8 cellular contexts compared by ENCODE assay signal in genomic region chr4:113869743-113870375, GRCh38.
DNase-seq lines count a peak whose midpoint lies in the region; ATAC-seq, FAIRE-seq and TF ChIP-seq lines count a peak whose summit lies in the region.

No MANE protein-coding gene starts in this region.

- no peak for ATAC-seq in Right ventricle myocardium superior (ENCODE audit: poor library complexity)

- H3K9me3 Mint-ChIP-seq in HFFc6 = no peaks in the 10 kb centered on the region

- H3K9me3 ChIP-seq in stomach = no peaks in the 10 kb centered on the region

- in situ Hi-C loops in GM13977 (cut with MboI; ENCODE audit: low pct_unique_long_range_greater_than_20kb, low sequenced_read_pairs, unreplicated experiment) = no loop called here

- peak; percentile 93 for FAIRE-seq in RCC 7860 (lab: Jason Lieb, UNC)

- H3K4me3 ChIP-seq in epithelial cell of esophagus (ENCODE audit: low read length) (no peak overlapping the region), stomach (no peak overlapping the region)

- intact Hi-C loops in stomach (cut with DNase I; ENCODE audit: low total_unique reads) (no loop called here), posterior vena cava (cut with DNase I) (no loop called here), Right ventricle myocardium superior (cut with DNase I) (no loop called here)

- no peaks in the 10 kb centered on the region for H3K4me1 ChIP-seq in stomach

- H3K27me3 ChIP-seq in stomach = no peaks in the 10 kb centered on the region

- H3K27ac ChIP-seq in stomach = no peak overlapping the region

- peak overlapping the region; percentile 56; the same call in 1 of the 2 replicates for H3K27ac Mint-ChIP-seq in HFFc6

- 70 to 87% (median 84%) methylated on average over 4 of the region's 4 CpGs for WGBS in stomach, 5 donors

- TF ChIP-seq EP300 in stomach (IDR thresholded peaks at IDR 0.05) = no peak

- no peak for TF ChIP-seq POLR2A in stomach (IDR thresholded peaks at IDR 0.05)

- peaks cover 5% of the 10 kb centered on the region; the same call in 1 of the 2 replicates for H3K36me3 Mint-ChIP-seq in HFFc6 (ENCODE audit: low read depth)

- H3K36me3 ChIP-seq in stomach = no peaks in the 10 kb centered on the region

- no peaks in the 10 kb centered on the region for H3K27me3 Mint-ChIP-seq in HFFc6 (ENCODE audit: insufficient read depth)

- no peak overlapping the region for H3K4me3 Mint-ChIP-seq in HFFc6

- TF ChIP-seq CTCF in GM13977 (IDR thresholded peaks at IDR 0.05; ENCODE audit: extremely low read depth, insufficient read depth, missing control alignments) (no peak), HFFc6 (IDR thresholded peaks at IDR 0.05) (no peak), epithelial cell of esophagus (IDR thresholded peaks at IDR 0.05; ENCODE audit: insufficient read depth, low read depth, low read length, missing control alignments) (no peak), stomach (IDR thresholded peaks at IDR 0.05) (no peak)

- H3K4me1 Mint-ChIP-seq in HFFc6 (ENCODE audit: low read depth) = peaks cover 45% of the 10 kb centered on the region

- peak; percentile 14 for DNase-seq in GM13977 (ENCODE audit: low spot score)
- DNase-seq in HFFc6 = peak; percentile 55
- DNase-seq in RCC 7860 (ENCODE audit: low spot score) = peak; percentile 87
- DNase-seq in epithelial cell of esophagus (ENCODE audit: low read depth) = peak; percentile 90
- peak; percentile 30 for DNase-seq in stomach
- DNase-seq in posterior vena cava (ENCODE audit: low spot score) = no peak
- no peak for DNase-seq in AG20443 (ENCODE audit: low spot score)
- DNase-seq in Right ventricle myocardium superior = no peak

Comparison
In these comparisons a context has a peak if more than half of its experiments do, and no peak if none do; other contexts are left out.
1. DNase-seq: peak in GM13977 (single experiment), HFFc6 (single experiment), RCC 7860 (single experiment), epithelial cell of esophagus (single experiment) and stomach (single experiment); none in posterior vena cava (single experiment), AG20443 (single experiment) and Right ventricle myocardium superior (single experiment).